ENCODE assay signal across 8 cellular contexts in genomic region chr19:40717880-40718773, GRCh38.
DNase-seq lines count a peak whose midpoint lies in the region; ATAC-seq and TF ChIP-seq lines count a peak whose summit lies in the region.

No MANE protein-coding gene starts in this region.

- no peaks in the 10 kb centered on the region for H3F3A ChIP-seq in OCI-LY1 (ENCODE audit: insufficient read depth, low read length)

- H3K9me2 ChIP-seq in OCI-LY1 (ENCODE audit: low read depth, low read length): no peaks in the 10 kb centered on the region

- H3K9me3 ChIP-seq in DND-41 (ENCODE audit: insufficient read depth, low read length, severe bottlenecking): no peaks in the 10 kb centered on the region
- no peaks in the 10 kb centered on the region for H3K9me3 ChIP-seq in OCI-LY1 (ENCODE audit: low read length)
- H3K9me3 ChIP-seq in duodenal mucosa (ENCODE audit: control insufficient read depth in 1 of 2, low read length in 2 of 2): no peaks in the 10 kb centered on the region
- no peaks in the 10 kb centered on the region for H3K9me3 ChIP-seq in muscle layer of duodenum (ENCODE audit: control insufficient read depth in 1 of 2, low read length in 2 of 2)

- H3K27me3 ChIP-seq in DND-41 (ENCODE audit: insufficient read depth, low read length, poor library complexity) (no peaks in the 10 kb centered on the region), OCI-LY1 (ENCODE audit: insufficient read depth, low read length) (no peaks in the 10 kb centered on the region), duodenal mucosa (ENCODE audit: control insufficient read depth in 1 of 2, insufficient read depth in 2 of 2, low read length in 2 of 2) (no peaks in the 10 kb centered on the region), muscle layer of duodenum (ENCODE audit: low read depth, low read length) (no peaks in the 10 kb centered on the region)

- peaks cover 60% of the 10 kb centered on the region for H3K79me2 ChIP-seq in DND-41 (ENCODE audit: insufficient read depth, low read length)
- peaks cover 2% of the 10 kb centered on the region; the same call in 1 of the 2 replicates for H3K79me2 ChIP-seq in OCI-LY1 (ENCODE audit: insufficient read depth, low read length)

- ATAC-seq in DND-41 (ENCODE audit: insufficient read depth, low read depth) (no peak), GM19351 (IDR thresholded peaks at IDR 0.05; ENCODE audit: unreplicated experiment) (no peak)

- H3K9ac ChIP-seq in DND-41 (ENCODE audit: low read depth, low read length): peak overlapping the region; percentile 80
- H3K9ac ChIP-seq in OCI-LY1 (ENCODE audit: low read length): peak overlapping the region; percentile 92
- H3K9ac ChIP-seq in duodenal mucosa (ENCODE audit: low read depth in 1 of 2, low read length in 2 of 2): peak overlapping the region; percentile 98 to 99

- peak overlapping the region; percentile 65 for H3K27ac ChIP-seq in DND-41 (ENCODE audit: low read length)
- H3K27ac ChIP-seq in OCI-LY1 (ENCODE audit: low read depth, low read length, poor library complexity, severe bottlenecking): peak overlapping the region; percentile 72
- H3K27ac ChIP-seq in duodenal mucosa (ENCODE audit: low read depth, low read length): peak overlapping the region; percentile 97
- H3K27ac ChIP-seq in muscle layer of duodenum (ENCODE audit: low read length): peak overlapping the region; percentile 96

- H3K4me3 ChIP-seq in DND-41 (ENCODE audit: low read depth in 1 of 2, low read length in 2 of 2): peak overlapping the region; percentile 52 to 84; a peak in 3 of 4 replicates
- peak overlapping the region; percentile 95 for H3K4me3 ChIP-seq in OCI-LY1 (ENCODE audit: low read depth, low read length, poor library complexity, severe bottlenecking)
- peak overlapping the region; percentile 89 to 90 for H3K4me3 ChIP-seq in duodenal mucosa (ENCODE audit: low read depth in 1 of 2, low read length in 2 of 2)
- peak overlapping the region; percentile 85 to 94 for H3K4me3 ChIP-seq in muscle layer of duodenum (ENCODE audit: low read depth in 1 of 2, low read length in 2 of 2)

- H3K4me1 ChIP-seq in DND-41 (ENCODE audit: insufficient read depth, low read length) (peaks cover 65% of the 10 kb centered on the region), OCI-LY1 (ENCODE audit: insufficient read depth, low read length, severe bottlenecking) (peaks cover 48% of the 10 kb centered on the region), duodenal mucosa (ENCODE audit: control insufficient read depth in 1 of 2, insufficient read depth in 2 of 2, low read length in 2 of 2) (peaks cover 40 to 52% of the 10 kb centered on the region in 2 donors), muscle layer of duodenum (ENCODE audit: control insufficient read depth in 1 of 2, insufficient read depth in 2 of 2, low read length in 2 of 2) (peaks cover 8 to 15% of the 10 kb centered on the region in 2 donors)

- H3K4me2 ChIP-seq in DND-41 (ENCODE audit: insufficient read depth, low read length) (peak overlapping the region; percentile 96), OCI-LY1 (ENCODE audit: low read length) (peak overlapping the region; percentile 88)

- peaks cover 2% of the 10 kb centered on the region; the same call in 1 of the 2 replicates for H4K20me1 ChIP-seq in DND-41 (ENCODE audit: insufficient read depth, low read length)
- no peaks in the 10 kb centered on the region for H4K20me1 ChIP-seq in OCI-LY1 (ENCODE audit: insufficient read depth, low read length)

- DNase-seq in DND-41 (no peak), NCI-H1436 (lab: John Stamatoyannopoulos, UW) (no peak), GM13976 (ENCODE audit: low spot score) (no peak)
- no peak for DNase-seq in activated CD4-positive, alpha-beta T cell treated with anti-CD3 and anti-CD28 coated beads, Interleukin-2, amount 50 U/mL, for 1 hour

- H2AFZ ChIP-seq in DND-41 (ENCODE audit: low read depth, low read length): no peak overlapping the region
- no peak overlapping the region for H2AFZ ChIP-seq in OCI-LY1 (ENCODE audit: low read length)

- TF ChIP-seq CTCF in DND-41 (IDR thresholded peaks at IDR 0.05; ENCODE audit: borderline replicate concordance, extremely low read depth, low read length, poor library complexity, severe bottlenecking) (no peak), OCI-LY1 (IDR thresholded peaks at IDR 0.05; ENCODE audit: low read length) (no peak), GM13976 (IDR thresholded peaks at IDR 0.05; ENCODE audit: borderline replicate concordance, control extremely low read depth, extremely low read depth, insufficient read depth, missing control alignments) (no peak)

- H3K36me3 ChIP-seq in DND-41 (ENCODE audit: insufficient read depth, low read length) (peaks cover 7% of the 10 kb centered on the region; the same call in 1 of the 2 replicates), OCI-LY1 (ENCODE audit: insufficient read depth, low read length) (no peaks in the 10 kb centered on the region), duodenal mucosa (ENCODE audit: control insufficient read depth in 1 of 2, insufficient read depth in 2 of 2, low read length in 2 of 2) (peaks cover 0 to 2% of the 10 kb centered on the region in 2 donors), muscle layer of duodenum (ENCODE audit: control insufficient read depth in 1 of 2, insufficient read depth in 2 of 2, low read length in 2 of 2) (peaks cover 0 to 9% of the 10 kb centered on the region in 2 donors)

- in situ Hi-C loops in GM13976 (cut with MboI; ENCODE audit: low sequenced_read_pairs, unreplicated experiment): no loop called here
